ENCODE assay signal across 16 cellular contexts in genomic region chr2:15768142-15769088, GRCh38.
A peak's percentile ranks its signal among the peaks of the same experiment; 100 is the strongest.
DNase-seq lines count a peak whose midpoint lies in the region; TF ChIP-seq lines count a peak whose summit lies in the region.
"Had no signal": no experiment of that assay in that cellular context is flagged by ENCODE, and none has a peak within 500 bp of the region (broad histone marks: within the 10 kb centered on the region; RNA-seq: fewer than 3 reads in every experiment).

No MANE protein-coding gene starts in this region.

- intact Hi-C loops in ascending aorta (cut with DNase I): no loop called here

- H3K9me3 Mint-ChIP-seq in nephron progenitor cell: peaks cover 7% of the 10 kb centered on the region

- no peaks in the 10 kb centered on the region for H3K4me1 ChIP-seq in ascending aorta

- DNase-seq in COLO829 (ENCODE audit: low spot score) (peak; percentile 22), ELF-1 (ENCODE audit: low read depth, low spot score) (peak; percentile 88), SK-N-DZ (ENCODE audit: low spot score) (peak; percentile 94), nephron progenitor cell (peak; percentile 33), cortex of kidney (lab: John Stamatoyannopoulos, UW) (no peak), ascending aorta (ENCODE audit: low spot score in 2 of 2) (no peak)
- DNase-seq in central memory CD4-positive, alpha-beta T cell: no peak
- DNase-seq: DMS153, GF-D8, IMR-90, Karpas-422, NCI-H2081, NCI-H510A treated with DMSO at 0.1 percent for 48 hours, PC-3, SIG-M5 had no signal

- H3K4me3 Mint-ChIP-seq in nephron progenitor cell: peak overlapping the region; percentile 18

- no peaks in the 10 kb centered on the region for H3K27me3 ChIP-seq in ascending aorta

- peaks cover 19% of the 10 kb centered on the region for H3K27me3 Mint-ChIP-seq in nephron progenitor cell (ENCODE audit: low read depth, poor library complexity)

- no peaks in the 10 kb centered on the region for H3K9me3 ChIP-seq in ascending aorta

- H3K36me3 Mint-ChIP-seq in nephron progenitor cell (ENCODE audit: low read depth): peaks cover 7% of the 10 kb centered on the region

- TF ChIP-seq CTCF in nephron progenitor cell (IDR thresholded peaks at IDR 0.05): no peak
- no peak for TF ChIP-seq CTCF in ascending aorta (IDR thresholded peaks at IDR 0.05)

- H3K4me1 Mint-ChIP-seq in nephron progenitor cell: peaks cover 85% of the 10 kb centered on the region

- no peak overlapping the region for H3K4me3 ChIP-seq in ascending aorta

- peak overlapping the region; percentile 76 for H3K27ac Mint-ChIP-seq in nephron progenitor cell

- no peak overlapping the region for H3K27ac ChIP-seq in ascending aorta
- H3K27ac ChIP-seq: RWPE1 had no signal

- no peaks in the 10 kb centered on the region for H3K36me3 ChIP-seq in ascending aorta

Comparison
In these comparisons a context has a peak if more than half of its experiments do, and no peak if none do; other contexts are left out.
1. DNase-seq: peak in COLO829 (single experiment), ELF-1 (single experiment), SK-N-DZ (single experiment) and nephron progenitor cell (single experiment); none in central memory CD4-positive, alpha-beta T cell (single experiment), cortex of kidney (single experiment) and ascending aorta (0 of 2).